Comparison of ENCODE assay signal across 30 cellular contexts in genomic region chr19:827314-827709, GRCh38. TPM values are rescaled to one million over a fixed set of nuclear protein-coding genes. Genes with fewer than 3 reads are reported as not detected.
"Had no signal": no experiment of that assay in that cellular context is flagged by ENCODE, and none has a peak within 500 bp of the region (broad histone marks: within the 10 kb centered on the region; RNA-seq: fewer than 3 reads in every experiment).

No MANE protein-coding gene starts in this region.

- DNase-seq: effector CD4-positive, alpha-beta T cell; foreskin fibroblast; gastrocnemius medialis; head of caudate nucleus; natural killer cell; sigmoid colon; stimulated activated CD4-positive, alpha-beta T cell treated with anti-CD3 and anti-CD28 coated beads, Interleukin-2, amount 100 ng/mL, for 24 hours; stimulated activated CD4-positive, alpha-beta T cell treated with anti-CD3 and anti-CD28 coated beads, Interleukin-4, amount 100 ng/mL, for 24 hours; stimulated activated naive CD8-positive, alpha-beta T cell treated with anti-CD3 and anti-CD28 coated beads, Interleukin-15, Interleukin-2, amounts not matched to agents 100 U/mL and 50 U/mL, for 24 hours; substantia nigra; testis; tibial artery had no signal

- H3K36me3 ChIP-seq: gastrocnemius medialis, neutrophil, prostate gland, sigmoid colon, tibial artery had no signal

- H3K4me3 ChIP-seq: coronary artery, gastrocnemius medialis, hepatocyte, lung, prostate gland, sigmoid colon, testis, tibial artery had no signal

- ATAC-seq: gastrocnemius medialis; stimulated activated effector memory CD8-positive, alpha-beta T cell treated with anti-CD3 and anti-CD28 coated beads, Interleukin-12 subunit alpha, Interleukin-12 subunit beta, amount 100 ng/mL, for 72 hours; stimulated activated naive CD8-positive, alpha-beta T cell treated with anti-CD3 and anti-CD28 coated beads, Interleukin-15, Interleukin-2, amounts not matched to agents 100 U/mL and 50 U/mL, for 24 hours had no signal

- H3K9me3 ChIP-seq: gastrocnemius medialis, neutrophil, prostate gland, sigmoid colon, testis, tibial artery had no signal

- H3K27me3 ChIP-seq: testis had no signal

- H3K4me1 ChIP-seq: gastrocnemius medialis, parathyroid adenoma, testis had no signal

- H3K27ac ChIP-seq: coronary artery, gastrocnemius medialis, hepatocyte, neutrophil, parathyroid adenoma, prostate gland, sigmoid colon, testis, tibial artery had no signal

RNA-seq across cellular contexts. Expression of gene AZU1, which starts 0.3 kb away (rescaled TPM):
- total RNA-seq: dermis microvascular lymphatic vessel endothelial cell, gastrocnemius medialis, glomerular endothelial cell, hepatocyte, osteoblast, renal cortical epithelial cell, right cardiac atrium had no signal
- polyA plus RNA-seq: esophagus had no signal

RNA-seq across cellular contexts. Expression of gene PLPPR3, which starts 5.6 kb away (rescaled TPM):
- total RNA-seq: gastrocnemius medialis, kidney, left lobe of liver, mononuclear cell, natural killer cell, right cardiac atrium, sigmoid colon had no signal
- polyA plus RNA-seq: esophagus, liver had no signal

RNA-seq across cellular contexts. Expression of gene PRTN3, which starts 13.5 kb away (rescaled TPM):
- total RNA-seq: dermis microvascular lymphatic vessel endothelial cell, glomerular endothelial cell, hepatocyte, kidney, osteoblast, renal cortical epithelial cell, right cardiac atrium, sigmoid colon had no signal
- polyA plus RNA-seq: esophagus, hepatocyte, neural cell, right cardiac atrium, sigmoid colon had no signal

RNA-seq across cellular contexts. Expression of gene ELANE, which starts 24.8 kb away (rescaled TPM):
- total RNA-seq: dermis microvascular lymphatic vessel endothelial cell, glomerular endothelial cell, renal cortical epithelial cell had no signal
- polyA plus RNA-seq: neural cell had no signal
